In the genomic region with DNA sequence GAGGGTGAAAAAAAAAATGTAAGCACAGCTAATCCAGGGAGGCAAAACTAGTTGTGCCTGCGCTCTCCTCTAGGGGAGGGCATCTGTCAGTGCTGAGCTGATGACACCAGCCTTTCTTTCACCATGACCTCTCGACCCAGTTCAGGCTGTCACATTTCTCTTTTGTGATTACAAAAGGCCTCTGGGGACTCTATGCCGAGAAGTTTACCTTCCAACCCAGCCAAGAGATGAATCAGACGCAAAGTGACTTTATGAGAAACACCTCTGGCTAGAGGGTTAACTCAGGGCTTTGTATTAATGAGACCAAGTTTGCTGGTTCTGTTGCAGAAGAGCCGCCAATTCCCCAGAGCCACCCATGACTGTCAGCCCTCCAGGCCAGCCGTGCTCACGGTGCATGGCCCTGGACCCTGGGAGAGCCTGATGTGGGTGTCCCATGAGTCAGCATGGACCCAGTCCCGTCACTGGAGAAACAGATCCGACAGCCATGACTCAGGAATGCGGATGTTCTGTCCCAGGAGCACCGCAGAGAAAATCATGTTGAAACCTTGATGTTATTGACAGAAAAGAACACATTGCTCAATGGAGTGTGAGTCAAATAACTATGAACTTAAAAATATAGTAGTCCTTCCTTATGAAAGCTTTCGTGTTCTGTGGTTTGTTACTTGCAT, we compare ENCODE assay signal across 1 cellular context.
A peak's percentile ranks its signal among the peaks of the same experiment; 100 is the strongest.
TF ChIP-seq lines count a peak whose summit lies in the region.

No MANE protein-coding gene starts in this region.

TF ChIP-seq in A549, 52 proteins besides CTCF, POLR2A, EP300 and RAD21 (continued from another document):
- TF ChIP-seq, protein P1, sequence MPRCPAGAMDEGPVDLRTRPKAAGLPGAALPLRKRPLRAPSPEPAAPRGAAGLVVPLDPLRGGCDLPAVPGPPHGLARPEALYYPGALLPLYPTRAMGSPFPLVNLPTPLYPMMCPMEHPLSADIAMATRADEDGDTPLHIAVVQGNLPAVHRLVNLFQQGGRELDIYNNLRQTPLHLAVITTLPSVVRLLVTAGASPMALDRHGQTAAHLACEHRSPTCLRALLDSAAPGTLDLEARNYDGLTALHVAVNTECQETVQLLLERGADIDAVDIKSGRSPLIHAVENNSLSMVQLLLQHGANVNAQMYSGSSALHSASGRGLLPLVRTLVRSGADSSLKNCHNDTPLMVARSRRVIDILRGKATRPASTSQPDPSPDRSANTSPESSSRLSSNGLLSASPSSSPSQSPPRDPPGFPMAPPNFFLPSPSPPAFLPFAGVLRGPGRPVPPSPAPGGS (IDR thresholded peaks at IDR 0.05) = peak; percentile 97
- TF ChIP-seq KDM5A (IDR thresholded peaks at IDR 0.05) (no peak), FOSL2 (IDR thresholded peaks at IDR 0.05) (peak; percentile 98), FOSL2 (CRISPR knock-in tag; IDR thresholded peaks at IDR 0.05) (peak; percentile 99), RFX5 (IDR thresholded peaks at IDR 0.05) (no peak), ZSCAN20 (CRISPR knock-in tag; IDR thresholded peaks at IDR 0.05) (no peak), MAX (IDR thresholded peaks at IDR 0.05) (peak; percentile 93), ESRRA (IDR thresholded peaks at IDR 0.05; ENCODE audit: borderline replicate concordance, low read length) (no peak; the same call in 1 of the 2 replicates), GATA3 (IDR thresholded peaks at IDR 0.05; ENCODE audit: borderline replicate concordance) (peak; percentile 96), MAZ (IDR thresholded peaks at IDR 0.05; ENCODE audit: borderline replicate concordance, low read depth, low read length) (no peak), RARB (CRISPR knock-in tag; IDR thresholded peaks at IDR 0.05) (peak; percentile 89), HES2 (IDR thresholded peaks at IDR 0.05) (peak; percentile 98), TP53 (CRISPR knock-in tag; IDR thresholded peaks at IDR 0.05) (0 out of 2 replicates have a peak, but pooled peaks have one; percentile 5), EHMT2 (IDR thresholded peaks at IDR 0.05; ENCODE audit: low read depth) (no peak), CBX2 (IDR thresholded peaks at IDR 0.05; ENCODE audit: borderline replicate concordance, low read depth) (no peak), ATOH8 (CRISPR knock-in tag; IDR thresholded peaks at IDR 0.05; ENCODE audit: low read depth) (no peak), ZNF302 (CRISPR knock-in tag; IDR thresholded peaks at IDR 0.05) (no peak), RNF2 (IDR thresholded peaks at IDR 0.05; ENCODE audit: borderline replicate concordance, low read depth) (no peak), MYC (IDR thresholded peaks at IDR 0.05; ENCODE audit: borderline replicate concordance, low read length) (no peak; the same call in 1 of the 2 replicates), SMC3 (IDR thresholded peaks at IDR 0.05) (peak; percentile 71), HMGXB4 (CRISPR knock-in tag; IDR thresholded peaks at IDR 0.05; ENCODE audit: borderline replicate concordance) (no peak), MAFK (IDR thresholded peaks at IDR 0.05; ENCODE audit: partially characterized antibody) (peak; percentile 97), POLR2AphosphoS2 (conservative IDR thresholded peaks at IDR 0.05; ENCODE audit: low read length) (no peak), HOXA7 (CRISPR knock-in tag; IDR thresholded peaks at IDR 0.05) (no peak), SREBF2 (IDR thresholded peaks at IDR 0.05) (no peak), JUNB (IDR thresholded peaks at IDR 0.05) (peak; percentile 99), NFE2L2 (conservative IDR thresholded peaks at IDR 0.05; ENCODE audit: low read length) (peak; percentile 80), CHD2 (IDR thresholded peaks at IDR 0.05; ENCODE audit: low read length, partially characterized antibody) (peak; percentile 11), PHF8 (IDR thresholded peaks at IDR 0.05; ENCODE audit: borderline replicate concordance, low read depth) (no peak), JUN (IDR thresholded peaks at IDR 0.05) (peak; percentile 98 to 99), EHF (CRISPR knock-in tag; IDR thresholded peaks at IDR 0.05) (no peak; the same call in 1 of the 2 replicates)
- TF ChIP-seq, protein P2, sequence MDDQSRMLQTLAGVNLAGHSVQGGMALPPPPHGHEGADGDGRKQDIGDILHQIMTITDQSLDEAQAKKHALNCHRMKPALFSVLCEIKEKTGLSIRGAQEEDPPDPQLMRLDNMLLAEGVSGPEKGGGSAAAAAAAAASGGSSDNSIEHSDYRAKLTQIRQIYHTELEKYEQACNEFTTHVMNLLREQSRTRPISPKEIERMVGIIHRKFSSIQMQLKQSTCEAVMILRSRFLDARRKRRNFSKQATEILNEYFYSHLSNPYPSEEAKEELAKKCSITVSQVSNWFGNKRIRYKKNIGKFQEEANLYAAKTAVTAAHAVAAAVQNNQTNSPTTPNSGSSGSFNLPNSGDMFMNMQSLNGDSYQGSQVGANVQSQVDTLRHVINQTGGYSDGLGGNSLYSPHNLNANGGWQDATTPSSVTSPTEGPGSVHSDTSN (IDR thresholded peaks at IDR 0.05) = peak; percentile 70
- TF ChIP-seq, protein P3, sequence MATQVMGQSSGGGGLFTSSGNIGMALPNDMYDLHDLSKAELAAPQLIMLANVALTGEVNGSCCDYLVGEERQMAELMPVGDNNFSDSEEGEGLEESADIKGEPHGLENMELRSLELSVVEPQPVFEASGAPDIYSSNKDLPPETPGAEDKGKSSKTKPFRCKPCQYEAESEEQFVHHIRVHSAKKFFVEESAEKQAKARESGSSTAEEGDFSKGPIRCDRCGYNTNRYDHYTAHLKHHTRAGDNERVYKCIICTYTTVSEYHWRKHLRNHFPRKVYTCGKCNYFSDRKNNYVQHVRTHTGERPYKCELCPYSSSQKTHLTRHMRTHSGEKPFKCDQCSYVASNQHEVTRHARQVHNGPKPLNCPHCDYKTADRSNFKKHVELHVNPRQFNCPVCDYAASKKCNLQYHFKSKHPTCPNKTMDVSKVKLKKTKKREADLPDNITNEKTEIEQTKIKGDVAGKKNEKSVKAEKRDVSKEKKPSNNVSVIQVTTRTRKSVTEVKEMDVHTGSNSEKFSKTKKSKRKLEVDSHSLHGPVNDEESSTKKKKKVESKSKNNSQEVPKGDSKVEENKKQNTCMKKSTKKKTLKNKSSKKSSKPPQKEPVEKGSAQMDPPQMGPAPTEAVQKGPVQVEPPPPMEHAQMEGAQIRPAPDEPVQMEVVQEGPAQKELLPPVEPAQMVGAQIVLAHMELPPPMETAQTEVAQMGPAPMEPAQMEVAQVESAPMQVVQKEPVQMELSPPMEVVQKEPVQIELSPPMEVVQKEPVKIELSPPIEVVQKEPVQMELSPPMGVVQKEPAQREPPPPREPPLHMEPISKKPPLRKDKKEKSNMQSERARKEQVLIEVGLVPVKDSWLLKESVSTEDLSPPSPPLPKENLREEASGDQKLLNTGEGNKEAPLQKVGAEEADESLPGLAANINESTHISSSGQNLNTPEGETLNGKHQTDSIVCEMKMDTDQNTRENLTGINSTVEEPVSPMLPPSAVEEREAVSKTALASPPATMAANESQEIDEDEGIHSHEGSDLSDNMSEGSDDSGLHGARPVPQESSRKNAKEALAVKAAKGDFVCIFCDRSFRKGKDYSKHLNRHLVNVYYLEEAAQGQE (IDR thresholded peaks at IDR 0.05) = no peak
